ENCODE assay signal across 8 cellular contexts in the genomic region with DNA sequence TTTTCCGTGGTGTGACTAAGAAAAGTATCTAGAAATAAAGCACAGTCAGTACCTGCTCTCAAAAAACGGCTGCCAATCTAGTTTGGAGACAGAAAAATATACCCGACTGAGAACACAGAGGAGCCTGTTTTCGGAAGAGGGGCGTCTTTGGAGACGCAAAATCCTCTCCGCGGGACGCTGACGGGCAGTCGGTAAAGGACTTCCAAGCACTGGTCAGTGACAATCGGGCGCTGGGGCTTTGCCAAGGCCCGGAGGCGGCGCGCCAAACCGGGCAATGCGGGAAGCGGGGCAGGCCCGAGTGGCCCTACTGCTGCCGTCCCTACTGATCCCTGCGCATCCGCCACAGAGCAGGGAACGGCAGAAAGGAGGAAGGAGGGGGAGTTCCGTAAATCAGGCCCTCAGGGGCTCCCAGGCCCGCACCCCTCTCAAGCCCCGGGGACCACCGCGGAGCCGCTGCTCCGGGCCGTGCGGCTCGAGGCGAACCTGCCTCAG. TPM values are rescaled to one million over a fixed set of nuclear protein-coding genes. Genes with fewer than 3 reads are reported as not detected.
DNase-seq lines count a peak whose midpoint lies in the region; ATAC-seq and TF ChIP-seq lines count a peak whose summit lies in the region.

No MANE protein-coding gene starts in this region.

- H3K18ac ChIP-seq in H9 (ENCODE audit: insufficient read length, low read depth, low read length), result peak overlapping the region; percentile 18

- H3K36me3 ChIP-seq in body of pancreas (replicated peaks in 1 of 2; ENCODE audit: insufficient read depth in 1 of 2, low read depth in 2 of 2), result no peaks in the 10 kb centered on the region

- no peak overlapping the region for H2AFZ ChIP-seq in H9 (ENCODE audit: low read length)

- intact Hi-C loops in body of pancreas (cut with DNase I), result loop anchor here (5.0 kb wide), 1 partner anchor 68 kb away; no protein-coding TSS in a partner anchor
- intact Hi-C loops in sciatic nerve (cut with DNase I), result no loop called here

- H3K23me2 ChIP-seq in H9 (ENCODE audit: insufficient read length, low read depth, low read length, poor library complexity, severe bottlenecking), result peaks cover 8% of the 10 kb centered on the region

- no peak overlapping the region for H4K91ac ChIP-seq in H9 (ENCODE audit: insufficient read length, low read depth, low read length)

- peak overlapping the region; percentile 40 for H3K27ac ChIP-seq in H9 (ENCODE audit: insufficient read length, low read depth, low read length)
- H3K27ac ChIP-seq in body of pancreas, result peak overlapping the region; percentile 90 to 96 (median 94)

- DNase-seq in NCI-H2227 (lab: John Stamatoyannopoulos, UW; ENCODE audit: unreplicated experiment) (peak; percentile 95), NCI-H2227 treated with DMSO at 0.1 percent for 48 hours (lab: John Stamatoyannopoulos, UW) (no peak), H9 (no peak), NCI-H748 (lab: John Stamatoyannopoulos, UW; ENCODE audit: unreplicated experiment) (peak; percentile 84), body of pancreas (peak; percentile 63 to 78 (median 70)), sciatic nerve (ENCODE audit: low spot score) (peak; percentile 82), DMS153 treated with DMSO at 0.1 percent for 48 hours (lab: John Stamatoyannopoulos, UW; ENCODE audit: unreplicated experiment) (no peak)

- no peak overlapping the region for H2BK12ac ChIP-seq in H9 (ENCODE audit: insufficient read length, low read depth, low read length)

- H3K27ac Mint-ChIP-seq in H9, result peak overlapping the region; percentile 75 to 95 (median 92); a peak in 5 of 7 replicates

- peak; percentile 46 for ATAC-seq in body of pancreas
- ATAC-seq in sciatic nerve, result peak; percentile 66

- H3T11ph ChIP-seq in H9 (ENCODE audit: low read length), result no peak overlapping the region

- no peak overlapping the region for H2BK20ac ChIP-seq in H9 (ENCODE audit: low read depth, low read length, poor library complexity, severe bottlenecking)

- H3K4ac ChIP-seq in H9 (ENCODE audit: low read depth, low read length), result no peak overlapping the region

- no peak overlapping the region for H2AK5ac ChIP-seq in H9 (ENCODE audit: insufficient read length, low read length)

- no peaks in the 10 kb centered on the region for H3K27me3 ChIP-seq in H9 (ENCODE audit: insufficient read depth, low read length)
- no peaks in the 10 kb centered on the region for H3K27me3 ChIP-seq in body of pancreas

- peaks cover 5% of the 10 kb centered on the region for H3K79me1 ChIP-seq in H9 (ENCODE audit: insufficient read depth, low read depth, low read length, poor library complexity, severe bottlenecking)

- H2BK120ac ChIP-seq in H9 (ENCODE audit: low read depth, low read length, poor library complexity, severe bottlenecking), result no peak overlapping the region

- H3K27me3 Mint-ChIP-seq in H9 (ENCODE audit: low read depth), result no peaks in the 10 kb centered on the region

- no peaks in the 10 kb centered on the region for H4K20me1 ChIP-seq in H9 (ENCODE audit: control insufficient read depth, insufficient read depth, insufficient read length)

- H3K9me3 Mint-ChIP-seq in H9, result no peaks in the 10 kb centered on the region

- no peak overlapping the region for H2BK15ac ChIP-seq in H9 (ENCODE audit: low read depth, low read length)

- peak overlapping the region; percentile 81 for H3K9ac ChIP-seq in H9 (ENCODE audit: extremely low read depth, insufficient read length, low read length)

- peak overlapping the region; percentile 67 for H3K14ac ChIP-seq in H9 (ENCODE audit: insufficient read depth, low read length)

- H3K79me2 ChIP-seq in H9 (ENCODE audit: insufficient read depth, low read length), result peaks cover 5% of the 10 kb centered on the region; the same call in 1 of the 2 replicates

- H3K4me3 Mint-ChIP-seq in H9, result peak overlapping the region; percentile 82 to 88

- H3K9me3 ChIP-seq in H9 (ENCODE audit: control insufficient read depth, low read depth, low read length) (no peaks in the 10 kb centered on the region), body of pancreas (no peaks in the 10 kb centered on the region)

- peak overlapping the region; percentile 37 for H3K4me2 ChIP-seq in H9 (ENCODE audit: insufficient read depth, insufficient read length, low read length)

- H3K56ac ChIP-seq in H9 (ENCODE audit: insufficient read length, low read depth, low read length), result no peak overlapping the region

- peak overlapping the region; percentile 57 to 96 for H3K4me3 ChIP-seq in body of pancreas
- peak overlapping the region; percentile 81 for H3K4me3 ChIP-seq in iPS-11a (ENCODE audit: low read depth, low read length)

- TF ChIP-seq POLR2A in body of pancreas (IDR thresholded peaks at IDR 0.05), result no peak

- no peak overlapping the region for H4K8ac ChIP-seq in H9 (replicated peaks; ENCODE audit: insufficient read length, low read depth, low read length)

- H4K5ac ChIP-seq in H9 (ENCODE audit: insufficient read length, low read depth, low read length), result no peak overlapping the region

- peaks cover 15 to 26% (median 26%) of the 10 kb centered on the region in 3 experiments for H3K36me3 Mint-ChIP-seq in H9 (ENCODE audit: insufficient read depth in 1 of 3, low read depth in 3 of 3)

- TF ChIP-seq CTCF in H9 (conservative IDR thresholded peaks at IDR 0.05), result no peak
- no peak for TF ChIP-seq CTCF in body of pancreas (IDR thresholded peaks at IDR 0.05)

- no CpG with 5 or more reads among the region's 36 CpGs for WGBS in H9 (ENCODE audit: extremely low coverage, insufficient read length, low lambda C conversion rate)
- 0% methylated on average over 16 to 36 of the region's 36 CpGs for WGBS in body of pancreas, 2 donors

- peaks cover 7% of the 10 kb centered on the region; the same call in 1 of the 2 replicates for H3K4me1 ChIP-seq in H9 (ENCODE audit: insufficient read depth, low read length)
- peaks cover 30% of the 10 kb centered on the region for H3K4me1 ChIP-seq in body of pancreas

- peaks cover 30 to 31% of the 10 kb centered on the region in 2 experiments for H3K4me1 Mint-ChIP-seq in H9

- H3K23ac ChIP-seq in H9 (ENCODE audit: insufficient read length, low read depth, low read length), result no peak overlapping the region

- H2BK5ac ChIP-seq in H9 (ENCODE audit: insufficient read length, low read length), result no peak overlapping the region

RNA-seq across cellular contexts. Expression of gene DPY19L3, which starts 0.6 kb away (rescaled TPM):
- 54.5 and 55.5 TPM in 2 replicates for total RNA-seq in H9 (2021)
- total RNA-seq in body of pancreas, result 10 to 100 TPM; 14.3 to 24.4 TPM
- total RNA-seq in sciatic nerve, result 43.6 TPM

RNA-seq across cellular contexts. Expression of gene ZNF507, which starts 59.6 kb away (rescaled TPM):
- total RNA-seq in H9 (2021) (29.2 and 31.1 TPM in 2 replicates), body of pancreas (10 to 100 TPM; 14.2 to 19.7 TPM), sciatic nerve (29.0 TPM)

Comparison
In these comparisons a context has a peak if more than half of its experiments do, and no peak if none do; other contexts are left out.
1. DNase-seq: peak in NCI-H2227 (single experiment), NCI-H748 (single experiment), body of pancreas (4 of 4) and sciatic nerve (single experiment); none in NCI-H2227 treated with DMSO at 0.1 percent for 48 hours (single experiment), H9 (single experiment) and DMS153 treated with DMSO at 0.1 percent for 48 hours (single experiment).